In genomic region chr10:110857265-110858158, GRCh38 we compare ENCODE assay signal across 8 cellular contexts.
DNase-seq lines count a peak whose midpoint lies in the region; ATAC-seq lines count a peak whose summit lies in the region.

No MANE protein-coding gene starts in this region.

- H3K36me3 Mint-ChIP-seq in memory B cell = no peaks in the 10 kb centered on the region

- H3K4me3 ChIP-seq in BLaER1 treated with 17β-estradiol and CSF1 and Interleukin-3, amounts not matched to agents 10 nM and 100 nM = no peak overlapping the region

- H4K20me1 ChIP-seq in BLaER1 treated with 17β-estradiol and CSF1 and Interleukin-3, amounts not matched to agents 10 nM and 100 nM = no peaks in the 10 kb centered on the region

- ATAC-seq in GM19025 (IDR thresholded peaks at IDR 0.05; ENCODE audit: low read depth, unreplicated experiment) (peak; percentile 43), memory B cell (ENCODE audit: low read depth) (no peak), HG03378 (IDR thresholded peaks at IDR 0.05; ENCODE audit: unreplicated experiment) (no peak)

- H3K4me1 Mint-ChIP-seq in memory B cell = peaks cover 47% of the 10 kb centered on the region

- H3K27me3 Mint-ChIP-seq in memory B cell = no peaks in the 10 kb centered on the region

- peaks cover 48 to 85% (median 78%) of the 10 kb centered on the region in 10 experiments for H3K4me1 ChIP-seq in BLaER1 treated with 17β-estradiol and CSF1 and Interleukin-3, amounts not matched to agents 10 nM and 100 nM

- no peaks in the 10 kb centered on the region for H3K36me3 ChIP-seq in BLaER1 treated with 17β-estradiol and CSF1 and Interleukin-3, amounts not matched to agents 10 nM and 100 nM

- H3K27ac ChIP-seq in BLaER1 treated with 17β-estradiol and CSF1 and Interleukin-3, amounts not matched to agents 10 nM and 100 nM = peak overlapping the region; percentile 89 to 97 (median 95); a peak in 21 of 22 replicates

- no peaks in the 10 kb centered on the region for H3K9me3 Mint-ChIP-seq in memory B cell

- DNase-seq in NCI-H146 treated with DMSO at 0.1 percent for 48 hours (lab: John Stamatoyannopoulos, UW; ENCODE audit: unreplicated experiment) = peak; percentile 82
- peak; percentile 98 for DNase-seq in amniotic epithelial cell (ENCODE audit: low read depth)
- DNase-seq in memory B cell (ENCODE audit: low spot score in 2 of 2) = no peak
- DNase-seq in AML-193 (lab: John Stamatoyannopoulos, UW) = no peak
- no peak for DNase-seq in NCI-H2227 treated with DMSO at 0.1 percent for 48 hours (lab: John Stamatoyannopoulos, UW)

- peak overlapping the region; percentile 12 for H3K4me3 Mint-ChIP-seq in memory B cell

- H3K9me3 ChIP-seq in BLaER1 treated with 17β-estradiol and CSF1 and Interleukin-3, amounts not matched to agents 10 nM and 100 nM (replicated peaks in 1 of 11) = peaks cover 0 to 8% (median 3%) of the 10 kb centered on the region in 11 experiments; a peak in 6 of 22 replicates

- peak overlapping the region; percentile 69 to 95 (median 86) for H3K4me2 ChIP-seq in BLaER1 treated with 17β-estradiol and CSF1 and Interleukin-3, amounts not matched to agents 10 nM and 100 nM

- H3K27me3 ChIP-seq in BLaER1 treated with 17β-estradiol and CSF1 and Interleukin-3, amounts not matched to agents 10 nM and 100 nM = no peaks in the 10 kb centered on the region

- H3K9ac ChIP-seq in BLaER1 treated with 17β-estradiol and CSF1 and Interleukin-3, amounts not matched to agents 10 nM and 100 nM = peak overlapping the region in 9 of 11 experiments; percentile 74 to 80 (median 77); a peak in 17 of 22 replicates

- H3K27ac Mint-ChIP-seq in memory B cell = peak overlapping the region; percentile 17

Comparison
In these comparisons a context has a peak if more than half of its experiments do, and no peak if none do; other contexts are left out.
1. DNase-seq: peak in NCI-H146 treated with DMSO at 0.1 percent for 48 hours (single experiment) and amniotic epithelial cell (single experiment); none in memory B cell (0 of 2), AML-193 (0 of 2) and NCI-H2227 treated with DMSO at 0.1 percent for 48 hours (single experiment).